In genomic region chr2:122114421-122114820, GRCh38 we compare ENCODE assay signal across 27 cellular contexts.
"Had no signal": no experiment of that assay in that cellular context is flagged by ENCODE, and none has a peak within 500 bp of the region (broad histone marks: within the 10 kb centered on the region; RNA-seq: fewer than 3 reads in every experiment).

No MANE protein-coding gene starts in this region.

- H3K4me3 Mint-ChIP-seq: activated B cell treated with CpG ODN at 0.5 μM for 24 hours; activated CD4-positive, alpha-beta T cell treated with anti-CD3 and anti-CD28 coated beads, Interleukin-2, amount 10 ng/mL, durations not matched to agents 24 days and 14 days; activated CD8-positive, alpha-beta memory T cell treated with anti-CD3 and anti-CD28 coated beads, Interleukin-2, amount 10 ng/mL, durations not matched to agents 7 days and 5 days; activated naive CD4-positive, alpha-beta T cell treated with anti-CD3 and anti-CD28 coated beads for 36 hours; activated naive CD8-positive, alpha-beta T cell; activated T-cell treated with anti-CD3 and anti-CD28 coated beads, Interleukin-2, amount 50 U/mL, for 4 hours; T-cell had no signal

- ATAC-seq: activated CD8-positive, alpha-beta memory T cell treated with anti-CD3 and anti-CD28 coated beads, Interleukin-2, amount 10 ng/mL, durations not matched to agents 7 days and 5 days; activated T-cell treated with anti-CD3 and anti-CD28 coated beads, Interleukin-2, amount 50 U/mL, for 4 hours; Panc1; Right ventricle myocardium inferior; T-cell had no signal

- H3K27me3 Mint-ChIP-seq: activated B cell treated with CpG ODN at 0.5 μM for 24 hours; activated CD4-positive, alpha-beta T cell treated with anti-CD3 and anti-CD28 coated beads, Interleukin-2, amount 10 ng/mL, durations not matched to agents 24 days and 14 days; activated CD8-positive, alpha-beta memory T cell treated with anti-CD3 and anti-CD28 coated beads, Interleukin-2, amount 10 ng/mL, durations not matched to agents 7 days and 5 days; activated naive CD8-positive, alpha-beta T cell had no signal

- H3K4me3 ChIP-seq: cardiac muscle cell, SK-N-MC had no signal

- H3K36me3 ChIP-seq: brain microvascular endothelial cell, cardiac muscle cell had no signal

- H3K27ac ChIP-seq: brain microvascular endothelial cell, cardiac muscle cell, SK-N-MC had no signal

- H3K27me3 ChIP-seq: brain microvascular endothelial cell, cardiac muscle cell had no signal

- H3K27ac Mint-ChIP-seq: activated B cell treated with CpG ODN at 0.5 μM for 24 hours; activated CD4-positive, alpha-beta T cell treated with anti-CD3 and anti-CD28 coated beads, Interleukin-2, amount 10 ng/mL, durations not matched to agents 24 days and 14 days; activated CD8-positive, alpha-beta memory T cell treated with anti-CD3 and anti-CD28 coated beads, Interleukin-2, amount 10 ng/mL, durations not matched to agents 7 days and 5 days; activated naive CD4-positive, alpha-beta T cell treated with anti-CD3 and anti-CD28 coated beads for 36 hours; activated naive CD8-positive, alpha-beta T cell; T-cell had no signal

- H3K36me3 Mint-ChIP-seq: activated CD8-positive, alpha-beta memory T cell treated with anti-CD3 and anti-CD28 coated beads, Interleukin-2, amount 10 ng/mL, durations not matched to agents 7 days and 5 days; activated naive CD8-positive, alpha-beta T cell; T-cell had no signal

- H3K4me1 Mint-ChIP-seq: activated B cell treated with CpG ODN at 0.5 μM for 24 hours; activated CD4-positive, alpha-beta T cell treated with anti-CD3 and anti-CD28 coated beads, Interleukin-2, amount 10 ng/mL, durations not matched to agents 24 days and 14 days; activated CD8-positive, alpha-beta memory T cell treated with anti-CD3 and anti-CD28 coated beads, Interleukin-2, amount 10 ng/mL, durations not matched to agents 7 days and 5 days; T-cell had no signal

- H3K9me3 Mint-ChIP-seq: activated B cell treated with CpG ODN at 0.5 μM for 24 hours; activated T-cell treated with anti-CD3 and anti-CD28 coated beads, Interleukin-2, amount 50 U/mL, for 4 hours; T-cell had no signal

- DNase-seq: activated B cell treated with CpG ODN at 0.5 μM for 24 hours; activated CD4-positive, alpha-beta T cell treated with anti-CD3 and anti-CD28 coated beads for 1 hour; activated CD4-positive, alpha-beta T cell treated with anti-CD3 and anti-CD28 coated beads, Interleukin-2, amount 10 ng/mL, durations not matched to agents 24 days and 14 days; activated CD4-positive, alpha-beta T cell treated with anti-CD3 and anti-CD28 coated beads, Interleukin-2, amount 50 U/mL, for 48 hours; activated CD8-positive, alpha-beta memory T cell treated with anti-CD3 and anti-CD28 coated beads, Interleukin-2, amount 10 ng/mL, durations not matched to agents 7 days and 5 days; activated effector memory CD4-positive, alpha-beta T cell treated with anti-CD3 and anti-CD28 coated beads, Interleukin-2, amount 50 U/mL, for 16 hours; activated naive CD4-positive, alpha-beta T cell treated with anti-CD3 and anti-CD28 coated beads for 36 hours; activated T-cell treated with anti-CD3 and anti-CD28 coated beads, Interleukin-2, amount 50 U/mL, for 4 hours; brain microvascular endothelial cell; NCI-H1092; NCI-H1417; NCI-H1930; NCI-H2171; NCI-H226; NCI-H526; NCI-H774; NK-92 treated with Interleukin-12 subunit alpha and Interleukin-12 subunit beta, amount 100 ng/mL, for 24 hours; OCI-M1; RPMI8226; T-cell; T-helper 2 cell; T1000 had no signal
